In the genomic region with DNA sequence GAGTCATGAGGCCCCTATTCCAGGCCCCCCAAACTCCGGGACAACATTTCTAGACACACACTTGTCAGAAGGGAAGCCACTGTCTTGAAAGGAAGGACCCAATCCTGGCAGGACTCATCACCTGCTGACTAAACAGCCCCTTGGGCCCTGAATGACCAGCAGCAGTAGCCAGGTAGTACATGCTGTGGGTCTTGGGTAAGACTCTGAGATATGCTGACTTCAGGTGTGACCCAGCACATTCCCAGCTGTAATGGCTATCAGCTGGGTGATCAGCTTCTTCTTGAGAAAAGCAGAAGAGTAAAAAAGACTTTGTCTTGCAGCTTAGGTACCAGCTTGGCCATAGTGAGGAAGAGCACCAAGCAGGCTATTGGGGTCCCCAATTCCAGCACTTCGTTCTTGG, we compare ENCODE assay signal across 35 cellular contexts.
"Had no signal": no experiment of that assay in that cellular context is flagged by ENCODE, and none has a peak within 500 bp of the region (broad histone marks: within the 10 kb centered on the region; RNA-seq: fewer than 3 reads in every experiment).

No MANE protein-coding gene starts in this region.

- H3K27ac ChIP-seq: KMS-11 had no signal

- H3K27me3 ChIP-seq: MG63 had no signal

- H3K4me2 ChIP-seq: KMS-11 had no signal

- H3K9ac ChIP-seq: KMS-11 had no signal

- DNase-seq: Karpas-422, Kasumi-1, KG1, MG63, MM.1S, MV-4-11, NCI-H1048, NCI-H1092, NCI-H1092 treated with DMSO at 0.1 percent for 48 hours, NCI-H1105, NCI-H1417, NCI-H1417 treated with DMSO at 0.1 percent for 48 hours, NCI-H1436, NCI-H1436 treated with DMSO at 0.1 percent for 48 hours, NCI-H146, NCI-H1694, NCI-H1694 treated with DMSO at 0.1 percent for 48 hours, NCI-H187, NCI-H187 treated with DMSO at 0.1 percent for 48 hours, NCI-H1930, NCI-H2029, NCI-H2029 treated with DMSO at 0.1 percent for 48 hours, NCI-H2081, NCI-H2081 treated with DMSO at 0.1 percent for 48 hours, NCI-H2107, NCI-H2171, NCI-H2171 treated with DMSO at 0.1 percent for 48 hours, NCI-H2227 treated with DMSO at 0.1 percent for 48 hours, NCI-H226, NCI-H345, NCI-H446, NCI-H446 treated with DMSO at 0.1 percent for 48 hours, NCI-H510A, NCI-H510A treated with DMSO at 0.1 percent for 48 hours had no signal

- H3K4me3 ChIP-seq: MG63 had no signal
